In the genomic region with DNA sequence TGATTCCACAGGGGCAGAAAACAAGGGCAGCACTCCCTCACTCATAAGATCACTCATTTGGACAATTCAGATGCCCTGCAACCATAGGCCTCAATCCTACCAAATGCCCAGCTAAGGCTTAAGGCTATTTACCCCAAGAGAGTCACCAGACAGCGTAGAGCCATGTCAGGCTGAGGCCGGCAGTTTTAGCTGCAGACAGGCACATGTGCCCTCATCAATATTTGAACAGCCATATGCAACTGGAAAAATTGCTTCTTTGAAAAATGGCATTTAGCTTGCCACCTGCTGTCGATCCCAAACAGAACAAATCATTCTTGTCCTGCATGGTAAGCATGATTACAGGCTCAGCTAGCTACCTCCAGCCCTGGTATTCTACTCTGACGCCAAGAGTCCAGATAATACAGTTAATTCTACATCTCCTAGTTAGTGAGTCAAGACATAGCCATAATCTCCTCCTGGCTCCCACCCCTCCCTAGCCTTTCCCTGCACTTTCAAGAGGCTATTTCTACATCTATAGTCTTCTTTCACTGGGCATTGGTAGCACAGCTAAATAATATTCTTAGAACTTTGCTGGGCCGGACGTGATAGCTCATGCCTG, we compare ENCODE assay signal across 1 cellular context.
TF ChIP-seq lines count a peak whose summit lies in the region.

No MANE protein-coding gene starts in this region.

TF ChIP-seq in IMR-90, 13 proteins besides CTCF, POLR2A, EP300 and RAD21 (continued from another document):
- TF ChIP-seq, protein P1, sequence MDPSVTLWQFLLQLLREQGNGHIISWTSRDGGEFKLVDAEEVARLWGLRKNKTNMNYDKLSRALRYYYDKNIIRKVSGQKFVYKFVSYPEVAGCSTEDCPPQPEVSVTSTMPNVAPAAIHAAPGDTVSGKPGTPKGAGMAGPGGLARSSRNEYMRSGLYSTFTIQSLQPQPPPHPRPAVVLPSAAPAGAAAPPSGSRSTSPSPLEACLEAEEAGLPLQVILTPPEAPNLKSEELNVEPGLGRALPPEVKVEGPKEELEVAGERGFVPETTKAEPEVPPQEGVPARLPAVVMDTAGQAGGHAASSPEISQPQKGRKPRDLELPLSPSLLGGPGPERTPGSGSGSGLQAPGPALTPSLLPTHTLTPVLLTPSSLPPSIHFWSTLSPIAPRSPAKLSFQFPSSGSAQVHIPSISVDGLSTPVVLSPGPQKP (IDR thresholded peaks at IDR 0.05; ENCODE audit: borderline replicate concordance, low read depth, low read length): no peak
- TF ChIP-seq NFE2L2 (IDR thresholded peaks at IDR 0.05; ENCODE audit: low read depth, low read length) (no peak), CEBPB (IDR thresholded peaks at IDR 0.05; ENCODE audit: low read depth, low read length) (no peak), BHLHE40 (IDR thresholded peaks at IDR 0.05; ENCODE audit: low read depth, low read length) (no peak)
